12 cellular contexts compared by ENCODE assay signal in the genomic region with DNA sequence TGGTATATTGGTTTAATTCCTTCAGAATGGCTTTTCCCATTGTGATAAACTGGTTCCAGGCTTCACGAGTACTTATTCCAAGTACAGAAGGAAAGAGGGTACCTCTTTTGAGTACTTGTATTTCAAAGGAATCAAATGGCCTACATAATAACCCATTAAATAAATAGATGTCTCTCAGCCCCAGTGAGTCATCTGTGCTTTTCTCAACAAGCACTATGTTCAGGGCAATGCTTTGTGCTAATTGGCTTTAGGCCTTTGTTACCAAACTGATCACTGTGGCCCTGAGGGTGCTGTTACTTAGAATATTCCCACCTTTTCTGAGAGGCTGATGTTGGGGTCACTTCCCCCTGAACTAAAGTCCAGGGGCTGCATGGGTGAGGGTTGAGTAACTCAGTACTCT.
"Had no signal": no experiment of that assay in that cellular context is flagged by ENCODE, and none has a peak within 500 bp of the region (broad histone marks: within the 10 kb centered on the region; RNA-seq: fewer than 3 reads in every experiment).

No MANE protein-coding gene starts in this region.

- H3K27me3 ChIP-seq: hepatocyte, tibial nerve, uterus had no signal

- DNase-seq: activated CD4-positive, alpha-beta T cell treated with anti-CD3 and anti-CD28 coated beads, Interleukin-2, amount 10 ng/mL, durations not matched to agents 24 days and 14 days; activated CD8-positive, alpha-beta T cell treated with anti-CD3 and anti-CD28 coated beads for 36 hours; activated naive CD4-positive, alpha-beta T cell treated with Interleukin-2 at 50 U/mL for 16 hours; activated naive CD8-positive, alpha-beta T cell treated with anti-CD3 and anti-CD28 coated beads, Interleukin-2, amount 10 ng/mL, durations not matched to agents 7 days and 5 days; activated T-cell treated with anti-CD3 and anti-CD28 coated beads, Interleukin-2, amount 50 U/mL, for 24 hours; islet precursor cell; occipital lobe; posterior cingulate gyrus; uterus had no signal

- H3K4me2 ChIP-seq: hepatocyte had no signal

- H3K27ac ChIP-seq: coronary artery, hepatocyte, tibial nerve, uterus had no signal

- H3K4me1 ChIP-seq: uterus had no signal

- H3K36me3 ChIP-seq: uterus had no signal

- H3K4me3 ChIP-seq: coronary artery, hepatocyte, tibial nerve, uterus had no signal

- H2AFZ ChIP-seq: hepatocyte had no signal
